22 cellular contexts compared by ENCODE assay signal in genomic region chr7:153408360-153409335, GRCh38.
"Had no signal": no experiment of that assay in that cellular context is flagged by ENCODE, and none has a peak within 500 bp of the region (broad histone marks: within the 10 kb centered on the region; RNA-seq: fewer than 3 reads in every experiment).

No MANE protein-coding gene starts in this region.

- ATAC-seq: T-cell had no signal

- H3K9ac ChIP-seq: SK-N-SH had no signal

- FAIRE-seq: HTR-8/SVneo, RCC 7860 had no signal

- H3K9me3 ChIP-seq: SK-N-SH had no signal

- DNase-seq: KBM-7, MV-4-11, NCI-H1092, NCI-H1105 treated with DMSO at 0.1 percent for 48 hours, NCI-H1417 treated with DMSO at 0.1 percent for 48 hours, NCI-H146, NCI-H1694 treated with DMSO at 0.1 percent for 48 hours, NCI-H2029, NCI-H2081 treated with DMSO at 0.1 percent for 48 hours, NCI-H2171 treated with DMSO at 0.1 percent for 48 hours, NCI-H446 treated with DMSO at 0.1 percent for 48 hours, NCI-H510A treated with DMSO at 0.1 percent for 48 hours, NCI-H526, NCI-H774, SHP77, SK-N-SH, SW 1271, T-cell had no signal

- H3K27ac ChIP-seq: HL-60, RWPE1 had no signal

- H3K4me2 ChIP-seq: SK-N-SH had no signal
